ENCODE assay signal across 18 cellular contexts in genomic region chr14:102424923-102425322, GRCh38.
"Had no signal": no experiment of that assay in that cellular context is flagged by ENCODE, and none has a peak within 500 bp of the region (broad histone marks: within the 10 kb centered on the region; RNA-seq: fewer than 3 reads in every experiment).

No MANE protein-coding gene starts in this region.

- H3K4me2 ChIP-seq: SK-N-SH had no signal

- FAIRE-seq: RCC 7860 had no signal

- H3K9me3 ChIP-seq: SK-N-SH had no signal

- H3K9ac ChIP-seq: SK-N-SH had no signal

- DNase-seq: KBM-7, MV-4-11, NCI-H1048, NCI-H1105, NCI-H1436 treated with DMSO at 0.1 percent for 48 hours, NCI-H1694, NCI-H187 treated with DMSO at 0.1 percent for 48 hours, NCI-H2029 treated with DMSO at 0.1 percent for 48 hours, NCI-H2107, NCI-H2227 treated with DMSO at 0.1 percent for 48 hours, NCI-H524, NCI-H526 treated with DMSO at 0.1 percent for 48 hours, NCI-H748 treated with DMSO at 0.1 percent for 48 hours, Right ventricle myocardium superior, RPMI8226, SIG-M5, SK-N-SH had no signal
